Comparison of ENCODE assay signal across 10 cellular contexts in genomic region chr17:80737106-80738019, GRCh38.
DNase-seq lines count a peak whose midpoint lies in the region; ATAC-seq, FAIRE-seq and TF ChIP-seq lines count a peak whose summit lies in the region.
"Had no signal": no experiment of that assay in that cellular context is flagged by ENCODE, and none has a peak within 500 bp of the region (broad histone marks: within the 10 kb centered on the region; RNA-seq: fewer than 3 reads in every experiment).

No MANE protein-coding gene starts in this region.

- H3K9me3 Mint-ChIP-seq in dendritic cell treated with granulocyte-macrophage colony-stimulating factor and Interleukin-4, amounts not matched to agents 40 ng/mL and 50 ng/mL, for 4 days, result no peaks in the 10 kb centered on the region

- intact Hi-C loops in dendritic cell treated with granulocyte-macrophage colony-stimulating factor and Interleukin-4, amounts not matched to agents 40 ng/mL and 50 ng/mL, for 4 days (cut with micrococcal nuclease), result no loop called here

- H3K4me1 Mint-ChIP-seq in dendritic cell treated with granulocyte-macrophage colony-stimulating factor and Interleukin-4, amounts not matched to agents 40 ng/mL and 50 ng/mL, for 4 days (ENCODE audit: low read depth), result peaks cover 65% of the 10 kb centered on the region

- H3K27me3 Mint-ChIP-seq in dendritic cell treated with granulocyte-macrophage colony-stimulating factor and Interleukin-4, amounts not matched to agents 40 ng/mL and 50 ng/mL, for 4 days, result no peaks in the 10 kb centered on the region

- peak overlapping the region; percentile 81 for H3K27ac Mint-ChIP-seq in dendritic cell treated with granulocyte-macrophage colony-stimulating factor and Interleukin-4, amounts not matched to agents 40 ng/mL and 50 ng/mL, for 4 days

- peak overlapping the region; percentile 56 for H3K4me3 Mint-ChIP-seq in dendritic cell treated with granulocyte-macrophage colony-stimulating factor and Interleukin-4, amounts not matched to agents 40 ng/mL and 50 ng/mL, for 4 days

- no peak; the same call in 1 of the 2 replicates for TF ChIP-seq POLR2A in GM12891 (IDR thresholded peaks at IDR 0.05; ENCODE audit: low read depth, low read length)

- H3K36me3 Mint-ChIP-seq in dendritic cell treated with granulocyte-macrophage colony-stimulating factor and Interleukin-4, amounts not matched to agents 40 ng/mL and 50 ng/mL, for 4 days (ENCODE audit: low read depth), result peaks cover 24% of the 10 kb centered on the region

- peak; percentile 78 for ATAC-seq in GM21390 (IDR thresholded peaks at IDR 0.05; ENCODE audit: unreplicated experiment)
- peak; percentile 70 for ATAC-seq in HG03571 (IDR thresholded peaks at IDR 0.05; ENCODE audit: unreplicated experiment)
- ATAC-seq: psoas muscle had no signal

- FAIRE-seq in GM12891 (lab: Jason Lieb, UNC), result peak; percentile 90

- DNase-seq in GM12891 (ENCODE audit: insufficient read length, low spot score), result peak; percentile 64
- DNase-seq in LoVo (ENCODE audit: low spot score), result no peak
- no peak for DNase-seq in NCI-H524 treated with DMSO at 0.1 percent for 48 hours (lab: John Stamatoyannopoulos, UW)
- DNase-seq in stimulated activated CD4-positive, alpha-beta T cell treated with anti-CD3 and anti-CD28 coated beads, Interleukin-12 subunit alpha, Interleukin-12 subunit beta, amount 100 ng/mL, for 4 hours, result no peak
- no peak for DNase-seq in NCI-H2227 treated with DMSO at 0.1 percent for 48 hours (lab: John Stamatoyannopoulos, UW)
- DNase-seq: HCEC 1CT, psoas muscle had no signal

TF ChIP-seq in GM12891, 5 proteins besides CTCF, POLR2A, EP300 and RAD21:
- no peak for TF ChIP-seq PAX5 (IDR thresholded peaks at IDR 0.05; ENCODE audit: insufficient read depth, low read length, severe bottlenecking)
- TF ChIP-seq POU2F2 (IDR thresholded peaks at IDR 0.05; ENCODE audit: low read depth, low read length), result 0 out of 2 replicates have a peak, but pooled peaks have one; percentile 46
- TF ChIP-seq SPI1 (IDR thresholded peaks at IDR 0.05; ENCODE audit: low read depth, low read length), result peak; percentile 100
